2 cellular contexts compared by ENCODE assay signal in the genomic region with DNA sequence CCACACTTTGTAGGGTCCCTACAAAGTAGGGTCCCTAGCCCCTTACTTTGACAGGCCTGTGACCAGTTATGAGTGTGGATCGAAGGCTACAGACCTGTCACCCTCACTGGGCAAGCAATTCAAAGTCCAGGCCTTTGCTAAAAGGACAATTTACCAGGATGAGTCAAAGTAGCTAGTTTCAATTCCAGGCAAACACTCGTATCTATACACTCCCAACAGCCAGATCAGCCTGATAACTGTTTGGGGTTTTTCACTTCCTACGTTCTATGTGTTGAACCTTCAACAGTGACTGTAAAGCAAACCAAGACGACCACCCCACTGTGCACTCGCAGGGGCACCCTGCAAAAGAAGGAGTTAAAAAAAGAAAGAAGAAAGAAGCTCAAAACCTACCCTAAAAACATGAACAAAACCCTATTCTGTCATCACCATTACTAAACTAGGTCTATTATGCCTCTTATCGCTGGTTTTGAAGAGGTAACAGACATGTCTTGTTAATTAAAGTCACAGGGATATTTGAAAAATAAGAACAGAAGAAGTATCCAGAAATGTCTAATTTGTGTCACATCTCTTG.
A peak's percentile ranks its signal among the peaks of the same experiment; 100 is the strongest.
TF ChIP-seq lines count a peak whose summit lies in the region.

No MANE protein-coding gene starts in this region.

TF ChIP-seq in WTC11, 78 proteins besides CTCF, POLR2A, EP300 and RAD21:
- TF ChIP-seq, protein P1, sequence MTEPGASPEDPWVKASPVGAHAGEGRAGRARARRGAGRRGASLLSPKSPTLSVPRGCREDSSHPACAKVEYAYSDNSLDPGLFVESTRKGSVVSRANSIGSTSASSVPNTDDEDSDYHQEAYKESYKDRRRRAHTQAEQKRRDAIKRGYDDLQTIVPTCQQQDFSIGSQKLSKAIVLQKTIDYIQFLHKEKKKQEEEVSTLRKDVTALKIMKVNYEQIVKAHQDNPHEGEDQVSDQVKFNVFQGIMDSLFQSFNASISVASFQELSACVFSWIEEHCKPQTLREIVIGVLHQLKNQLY (CRISPR knock-in tag; IDR thresholded peaks at IDR 0.05) = no peak

TF ChIP-seq in liver, 16 proteins besides CTCF, POLR2A, EP300 and RAD21 (continued from another document):
- TF ChIP-seq, protein P2, sequence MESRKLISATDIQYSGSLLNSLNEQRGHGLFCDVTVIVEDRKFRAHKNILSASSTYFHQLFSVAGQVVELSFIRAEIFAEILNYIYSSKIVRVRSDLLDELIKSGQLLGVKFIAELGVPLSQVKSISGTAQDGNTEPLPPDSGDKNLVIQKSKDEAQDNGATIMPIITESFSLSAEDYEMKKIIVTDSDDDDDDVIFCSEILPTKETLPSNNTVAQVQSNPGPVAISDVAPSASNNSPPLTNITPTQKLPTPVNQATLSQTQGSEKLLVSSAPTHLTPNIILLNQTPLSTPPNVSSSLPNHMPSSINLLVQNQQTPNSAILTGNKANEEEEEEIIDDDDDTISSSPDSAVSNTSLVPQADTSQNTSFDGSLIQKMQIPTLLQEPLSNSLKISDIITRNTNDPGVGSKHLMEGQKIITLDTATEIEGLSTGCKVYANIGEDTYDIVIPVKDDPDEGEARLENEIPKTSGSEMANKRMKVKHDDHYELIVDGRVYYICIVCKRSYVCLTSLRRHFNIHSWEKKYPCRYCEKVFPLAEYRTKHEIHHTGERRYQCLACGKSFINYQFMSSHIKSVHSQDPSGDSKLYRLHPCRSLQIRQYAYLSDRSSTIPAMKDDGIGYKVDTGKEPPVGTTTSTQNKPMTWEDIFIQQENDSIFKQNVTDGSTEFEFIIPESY (IDR thresholded peaks at IDR 0.05) = no peak
- peak; percentile 65 for TF ChIP-seq HNF4G (IDR thresholded peaks at IDR 0.05)
- peak; percentile 92 to 97 for TF ChIP-seq HNF4A (conservative IDR thresholded peaks at IDR 0.05)
- peak; percentile 37 for TF ChIP-seq YY1 (IDR thresholded peaks at IDR 0.05)
- no peak for TF ChIP-seq GABPA (IDR thresholded peaks at IDR 0.05 in 1 of 2, conservative IDR thresholded peaks at IDR 0.05 in 1 of 2)
- TF ChIP-seq EGR1 (IDR thresholded peaks at IDR 0.05; ENCODE audit: low read depth in 2 of 2) = no peak
- peak; percentile 47 to 70 for TF ChIP-seq RXRA (IDR thresholded peaks at IDR 0.05)
- TF ChIP-seq, protein P3, sequence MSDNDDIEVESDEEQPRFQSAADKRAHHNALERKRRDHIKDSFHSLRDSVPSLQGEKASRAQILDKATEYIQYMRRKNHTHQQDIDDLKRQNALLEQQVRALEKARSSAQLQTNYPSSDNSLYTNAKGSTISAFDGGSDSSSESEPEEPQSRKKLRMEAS (IDR thresholded peaks at IDR 0.05) = peak; percentile 45
- TF ChIP-seq, protein P4, sequence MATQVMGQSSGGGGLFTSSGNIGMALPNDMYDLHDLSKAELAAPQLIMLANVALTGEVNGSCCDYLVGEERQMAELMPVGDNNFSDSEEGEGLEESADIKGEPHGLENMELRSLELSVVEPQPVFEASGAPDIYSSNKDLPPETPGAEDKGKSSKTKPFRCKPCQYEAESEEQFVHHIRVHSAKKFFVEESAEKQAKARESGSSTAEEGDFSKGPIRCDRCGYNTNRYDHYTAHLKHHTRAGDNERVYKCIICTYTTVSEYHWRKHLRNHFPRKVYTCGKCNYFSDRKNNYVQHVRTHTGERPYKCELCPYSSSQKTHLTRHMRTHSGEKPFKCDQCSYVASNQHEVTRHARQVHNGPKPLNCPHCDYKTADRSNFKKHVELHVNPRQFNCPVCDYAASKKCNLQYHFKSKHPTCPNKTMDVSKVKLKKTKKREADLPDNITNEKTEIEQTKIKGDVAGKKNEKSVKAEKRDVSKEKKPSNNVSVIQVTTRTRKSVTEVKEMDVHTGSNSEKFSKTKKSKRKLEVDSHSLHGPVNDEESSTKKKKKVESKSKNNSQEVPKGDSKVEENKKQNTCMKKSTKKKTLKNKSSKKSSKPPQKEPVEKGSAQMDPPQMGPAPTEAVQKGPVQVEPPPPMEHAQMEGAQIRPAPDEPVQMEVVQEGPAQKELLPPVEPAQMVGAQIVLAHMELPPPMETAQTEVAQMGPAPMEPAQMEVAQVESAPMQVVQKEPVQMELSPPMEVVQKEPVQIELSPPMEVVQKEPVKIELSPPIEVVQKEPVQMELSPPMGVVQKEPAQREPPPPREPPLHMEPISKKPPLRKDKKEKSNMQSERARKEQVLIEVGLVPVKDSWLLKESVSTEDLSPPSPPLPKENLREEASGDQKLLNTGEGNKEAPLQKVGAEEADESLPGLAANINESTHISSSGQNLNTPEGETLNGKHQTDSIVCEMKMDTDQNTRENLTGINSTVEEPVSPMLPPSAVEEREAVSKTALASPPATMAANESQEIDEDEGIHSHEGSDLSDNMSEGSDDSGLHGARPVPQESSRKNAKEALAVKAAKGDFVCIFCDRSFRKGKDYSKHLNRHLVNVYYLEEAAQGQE (IDR thresholded peaks at IDR 0.05) = peak; percentile 62
- peak in 1 of 2 donors; percentile 76 for TF ChIP-seq JUND (IDR thresholded peaks at IDR 0.05)
- TF ChIP-seq FOXA1 (IDR thresholded peaks at IDR 0.05) = peak; percentile 10
